In genomic region chr6:159789377-159790148, GRCh38 we compare ENCODE assay signal across 1 cellular context.
TF ChIP-seq lines count a peak whose summit lies in the region.

TCP1 (minus strand) TSS chr6:159789602; CDS start chr6:159789468, 134 bp downstream.

TF ChIP-seq in HEK293, 187 proteins besides CTCF, POLR2A, EP300 and RAD21 (continued from another document and continues in another):
- TF ChIP-seq ZNF843 (tag by site-specific recombination; IDR thresholded peaks at IDR 0.05) (0 out of 2 replicates have a peak, but pooled peaks have one; percentile 46), ZNF629 (tag by site-specific recombination; IDR thresholded peaks at IDR 0.05) (no peak; the same call in none of the 2 replicates), ZNF488 (tag by site-specific recombination; IDR thresholded peaks at IDR 0.05) (no peak), KLF17 (tag by site-specific recombination; IDR thresholded peaks at IDR 0.05) (peak; percentile 26; the same call in 1 of the 2 replicates), GLI2 (tag by site-specific recombination; IDR thresholded peaks at IDR 0.05; ENCODE audit: borderline replicate concordance, low read depth) (no peak), EGR2 (tag by site-specific recombination; IDR thresholded peaks at IDR 0.05; ENCODE audit: low read depth) (no peak), PRDM1 (tag by site-specific recombination; IDR thresholded peaks at IDR 0.05) (no peak), ZNF366 (tag by site-specific recombination; conservative IDR thresholded peaks at IDR 0.05) (peak; percentile 75), ZFP3 (tag by site-specific recombination; IDR thresholded peaks at IDR 0.05; ENCODE audit: low read depth) (no peak), ZNF155 (tag by site-specific recombination; IDR thresholded peaks at IDR 0.05) (no peak), ZBTB21 (tag by site-specific recombination; IDR thresholded peaks at IDR 0.05) (no peak), ZXDB (tag by site-specific recombination; IDR thresholded peaks at IDR 0.05) (peak; percentile 23), ZBTB8A (tag by site-specific recombination; IDR thresholded peaks at IDR 0.05) (no peak), ZFP37 (tag by site-specific recombination; IDR thresholded peaks at IDR 0.05) (peak; percentile 90), ZNF16 (tag by site-specific recombination; IDR thresholded peaks at IDR 0.05; ENCODE audit: low read depth) (no peak), ZNF138 (tag by site-specific recombination; IDR thresholded peaks at IDR 0.05; ENCODE audit: borderline replicate concordance) (no peak), BCL6B (tag by site-specific recombination; IDR thresholded peaks at IDR 0.05) (no peak), ZNF555 (tag by site-specific recombination; conservative IDR thresholded peaks at IDR 0.05) (no peak), ZNF558 (tag by site-specific recombination; IDR thresholded peaks at IDR 0.05) (no peak), GFI1B (tag by site-specific recombination; IDR thresholded peaks at IDR 0.05) (no peak), SP3 (tag by site-specific recombination; IDR thresholded peaks at IDR 0.05) (peak; percentile 89), OVOL3 (tag by site-specific recombination; IDR thresholded peaks at IDR 0.05) (no peak), ZNF530 (tag by site-specific recombination; IDR thresholded peaks at IDR 0.05; ENCODE audit: low read depth) (no peak), ZNF223 (tag by site-specific recombination; IDR thresholded peaks at IDR 0.05) (no peak), ZNF146 (tag by site-specific recombination; IDR thresholded peaks at IDR 0.05) (no peak), ZBTB26 (tag by site-specific recombination; optimal IDR thresholded peaks at IDR 0.05) (peak; percentile 52), ZBTB11 (tag by site-specific recombination; conservative IDR thresholded peaks at IDR 0.05; ENCODE audit: low read depth) (peak; percentile 89), BCL11A (tag by site-specific recombination; IDR thresholded peaks at IDR 0.05; ENCODE audit: low read depth) (no peak), ZSCAN16 (tag by site-specific recombination; IDR thresholded peaks at IDR 0.05) (no peak), ZNF580 (tag by site-specific recombination; IDR thresholded peaks at IDR 0.05) (no peak), SCRT2 (tag by site-specific recombination; IDR thresholded peaks at IDR 0.05) (no peak), BCL11B (tag by site-specific recombination; IDR thresholded peaks at IDR 0.05; ENCODE audit: low read depth) (no peak), ZNF324 (tag by site-specific recombination; IDR thresholded peaks at IDR 0.05) (0 out of 2 replicates have a peak, but pooled peaks have one; percentile 25), SCRT1 (tag by site-specific recombination; IDR thresholded peaks at IDR 0.05; ENCODE audit: borderline replicate concordance) (no peak), ZNF660 (tag by site-specific recombination; IDR thresholded peaks at IDR 0.05) (no peak; the same call in 1 of the 2 replicates), ZSCAN4 (tag by site-specific recombination; IDR thresholded peaks at IDR 0.05) (no peak), ZNF776 (tag by site-specific recombination; IDR thresholded peaks at IDR 0.05; ENCODE audit: borderline replicate concordance) (no peak), YY1 (tag by site-specific recombination; IDR thresholded peaks at IDR 0.05) (peak; percentile 53; the same call in 1 of the 2 replicates), ZNF184 (tag by site-specific recombination; IDR thresholded peaks at IDR 0.05) (no peak), TSHZ1 (tag by site-specific recombination; IDR thresholded peaks at IDR 0.05; ENCODE audit: borderline replicate concordance) (0 out of 2 replicates have a peak, but pooled peaks have one; percentile 9), HOXD13 (CRISPR knock-in tag; IDR thresholded peaks at IDR 0.05; ENCODE audit: borderline replicate concordance) (no peak), PBX3 (CRISPR knock-in tag; IDR thresholded peaks at IDR 0.05) (0 out of 2 replicates have a peak, but pooled peaks have one; percentile 27), IKZF3 (tag by site-specific recombination; IDR thresholded peaks at IDR 0.05) (peak; percentile 52), ZNF571 (tag by site-specific recombination; IDR thresholded peaks at IDR 0.05) (no peak), ATF2 (tag by site-specific recombination; IDR thresholded peaks at IDR 0.05; ENCODE audit: low read depth) (no peak), ZNF214 (tag by site-specific recombination; IDR thresholded peaks at IDR 0.05; ENCODE audit: borderline replicate concordance) (no peak), ZNF274 (IDR thresholded peaks at IDR 0.05; ENCODE audit: low read length) (no peak), ZNF274 (tag by site-specific recombination; IDR thresholded peaks at IDR 0.05; ENCODE audit: borderline replicate concordance) (no peak), ZNF692 (tag by site-specific recombination; IDR thresholded peaks at IDR 0.05) (0 out of 2 replicates have a peak, but pooled peaks have one; percentile 41), ZNF157 (tag by site-specific recombination; IDR thresholded peaks at IDR 0.05) (0 out of 2 replicates have a peak, but pooled peaks have one; percentile 16)
